Comparison of ENCODE assay signal across 18 cellular contexts in genomic region chr7:90155206-90155605, GRCh38. TPM values are rescaled to one million over a fixed set of nuclear protein-coding genes. Genes with fewer than 3 reads are reported as not detected.
DNase-seq lines count a peak whose midpoint lies in the region; TF ChIP-seq lines count a peak whose summit lies in the region.
"Had no signal": no experiment of that assay in that cellular context is flagged by ENCODE, and none has a peak within 500 bp of the region (broad histone marks: within the 10 kb centered on the region; RNA-seq: fewer than 3 reads in every experiment).

No MANE protein-coding gene starts in this region.

- no peaks in the 10 kb centered on the region for H3K27me3 ChIP-seq in subcutaneous abdominal adipose tissue (ENCODE audit: control insufficient read depth in 5 of 5, insufficient read depth in 4 of 5, low read length in 5 of 5)

- H3K4me3 Mint-ChIP-seq in T-helper 1 cell treated with Interleukin-12 subunit alpha and Interleukin-12 subunit beta and Interleukin-4 antibody, amounts not matched to agents 30 μg/mL and 1 μg/mL, for 36 hours: peak overlapping the region; percentile 61
- no peak overlapping the region for H3K4me3 Mint-ChIP-seq in mesothelial cell of epicardium

- TF ChIP-seq CTCF in mesothelial cell of epicardium (IDR thresholded peaks at IDR 0.05; ENCODE audit: unreplicated experiment): no peak

- DNase-seq in T-helper 1 cell (no peak), SK-N-MC (ENCODE audit: low read depth, low spot score) (no peak), fibroblast of peridontal ligament (ENCODE audit: extremely low read depth) (peak; percentile 50), cardiac septum (ENCODE audit: low spot score) (no peak), mesothelial cell of epicardium (ENCODE audit: low spot score in 2 of 2, unreplicated experiment in 2 of 2) (no peak)
- no peak for DNase-seq in activated CD4-positive, CD25-positive, alpha-beta regulatory T cell treated with anti-CD3 and anti-CD28 coated beads, Interleukin-2, amount 50 U/mL, for 72 hours
- DNase-seq: activated CD8-positive, alpha-beta memory T cell treated with anti-CD3 and anti-CD28 coated beads, Interleukin-2, amount 50 U/mL, for 48 hours; CD4-positive, alpha-beta memory T cell; EL; heart right ventricle; KBM-7; NCI-H1417 treated with DMSO at 0.1 percent for 48 hours; NCI-H226 had no signal

- H3K4me1 Mint-ChIP-seq in T-helper 1 cell treated with Interleukin-12 subunit alpha and Interleukin-12 subunit beta and Interleukin-4 antibody, amounts not matched to agents 30 μg/mL and 1 μg/mL, for 36 hours (ENCODE audit: low read depth): peaks cover 9% of the 10 kb centered on the region
- peaks cover 7% of the 10 kb centered on the region for H3K4me1 Mint-ChIP-seq in mesothelial cell of epicardium

- H3K4me1 ChIP-seq in subcutaneous abdominal adipose tissue (ENCODE audit: control insufficient read depth in 5 of 5, insufficient read depth in 5 of 5, low read length in 5 of 5): peaks cover 0 to 13% (median 6%) of the 10 kb centered on the region in 5 donors

- no peaks in the 10 kb centered on the region for H3K9me3 Mint-ChIP-seq in T-helper 1 cell treated with Interleukin-12 subunit alpha and Interleukin-12 subunit beta and Interleukin-4 antibody, amounts not matched to agents 30 μg/mL and 1 μg/mL, for 36 hours
- H3K9me3 Mint-ChIP-seq in mesothelial cell of epicardium: no peaks in the 10 kb centered on the region
- H3K9me3 Mint-ChIP-seq: activated naive CD4-positive, alpha-beta T cell treated with anti-CD3 and anti-CD28 coated beads, Interleukin-2, amount 50 U/mL, for 72 hours; CD4-positive, alpha-beta memory T cell; stimulated activated naive CD8-positive, alpha-beta T cell treated with anti-CD3 and anti-CD28 coated beads, Interleukin-15, Interleukin-2, amounts not matched to agents 100 ng/mL and 50 ng/mL, for 24 hours had no signal

- H3K27me3 Mint-ChIP-seq in T-helper 1 cell treated with Interleukin-12 subunit alpha and Interleukin-12 subunit beta and Interleukin-4 antibody, amounts not matched to agents 30 μg/mL and 1 μg/mL, for 36 hours (ENCODE audit: low read depth): peaks cover 11% of the 10 kb centered on the region
- H3K27me3 Mint-ChIP-seq in mesothelial cell of epicardium (ENCODE audit: low read depth): peaks cover 42% of the 10 kb centered on the region

- no peak overlapping the region for H3K27ac Mint-ChIP-seq in T-helper 1 cell treated with Interleukin-12 subunit alpha and Interleukin-12 subunit beta and Interleukin-4 antibody, amounts not matched to agents 30 μg/mL and 1 μg/mL, for 36 hours
- H3K27ac Mint-ChIP-seq in mesothelial cell of epicardium: no peak overlapping the region
- H3K27ac Mint-ChIP-seq: activated naive CD4-positive, alpha-beta T cell treated with anti-CD3 and anti-CD28 coated beads, Interleukin-2, amount 50 U/mL, for 72 hours; CD4-positive, alpha-beta memory T cell; stimulated activated naive CD8-positive, alpha-beta T cell treated with anti-CD3 and anti-CD28 coated beads, Interleukin-15, Interleukin-2, amounts not matched to agents 100 ng/mL and 50 ng/mL, for 24 hours had no signal

- H3K36me3 ChIP-seq in SK-N-MC (ENCODE audit: insufficient read depth, low read length) (peaks cover 19% of the 10 kb centered on the region), subcutaneous abdominal adipose tissue (ENCODE audit: control insufficient read depth in 5 of 5, insufficient read depth in 5 of 5, low read length in 5 of 5) (peaks cover 0 to 2% (median 0%) of the 10 kb centered on the region in 5 donors)
- H3K36me3 ChIP-seq: heart right ventricle had no signal

- H3K36me3 Mint-ChIP-seq in T-helper 1 cell treated with Interleukin-12 subunit alpha and Interleukin-12 subunit beta and Interleukin-4 antibody, amounts not matched to agents 30 μg/mL and 1 μg/mL, for 36 hours (ENCODE audit: low read depth): no peaks in the 10 kb centered on the region
- no peaks in the 10 kb centered on the region for H3K36me3 Mint-ChIP-seq in mesothelial cell of epicardium
- H3K36me3 Mint-ChIP-seq: activated naive CD4-positive, alpha-beta T cell treated with anti-CD3 and anti-CD28 coated beads, Interleukin-2, amount 50 U/mL, for 72 hours; CD4-positive, alpha-beta memory T cell had no signal

- H3K9ac ChIP-seq in SK-N-MC (ENCODE audit: insufficient read length): peak overlapping the region; percentile 96
- peak overlapping the region in 2 of 5 donors; percentile 47 to 78 for H3K9ac ChIP-seq in subcutaneous abdominal adipose tissue (ENCODE audit: low read length in 5 of 5)

- H3K27ac ChIP-seq in SK-N-MC (peak overlapping the region; percentile 95), subcutaneous abdominal adipose tissue (ENCODE audit: low read depth, low read length) (peak overlapping the region; percentile 93)
- H3K27ac ChIP-seq: HL-60 had no signal

- H3K9me3 ChIP-seq in SK-N-MC (ENCODE audit: low read depth, low read length): no peaks in the 10 kb centered on the region
- no peaks in the 10 kb centered on the region for H3K9me3 ChIP-seq in subcutaneous abdominal adipose tissue (ENCODE audit: control insufficient read depth in 5 of 5, low read length in 5 of 5)
- H3K9me3 ChIP-seq: heart right ventricle had no signal

- H3K4me3 ChIP-seq in SK-N-MC (peak overlapping the region; percentile 98), subcutaneous abdominal adipose tissue (ENCODE audit: low read depth in 1 of 5, low read length in 5 of 5) (peak overlapping the region in 3 of 5 donors; percentile 39 to 66 (median 62))

- intact Hi-C loops in cardiac septum (cut with DNase I): loop anchor here (2.0 to 10.0 kb wide), 3 partner anchors 108 to 272 kb away; no protein-coding TSS in a partner anchor

RNA-seq across cellular contexts. Expression of gene STEAP1, which starts 0.9 kb away (rescaled TPM):
- total RNA-seq in cardiac septum (6.5 TPM), mesothelial cell of epicardium (0.27 to 0.43 TPM (median 0.42 TPM) in 3 replicates)
- total RNA-seq: CD4-positive, alpha-beta memory T cell had no signal

RNA-seq across cellular contexts. Expression of gene STEAP2, which starts 56.3 kb away (rescaled TPM):
- total RNA-seq in cardiac septum (15.9 TPM), mesothelial cell of epicardium (2.9 to 3.4 TPM (median 3.1 TPM) in 3 replicates)
- total RNA-seq: activated naive CD4-positive, alpha-beta T cell treated with anti-CD3 and anti-CD28 coated beads, Interleukin-2, amount 50 U/mL, for 72 hours had no signal
